8 cellular contexts compared by ENCODE assay signal in the genomic region with DNA sequence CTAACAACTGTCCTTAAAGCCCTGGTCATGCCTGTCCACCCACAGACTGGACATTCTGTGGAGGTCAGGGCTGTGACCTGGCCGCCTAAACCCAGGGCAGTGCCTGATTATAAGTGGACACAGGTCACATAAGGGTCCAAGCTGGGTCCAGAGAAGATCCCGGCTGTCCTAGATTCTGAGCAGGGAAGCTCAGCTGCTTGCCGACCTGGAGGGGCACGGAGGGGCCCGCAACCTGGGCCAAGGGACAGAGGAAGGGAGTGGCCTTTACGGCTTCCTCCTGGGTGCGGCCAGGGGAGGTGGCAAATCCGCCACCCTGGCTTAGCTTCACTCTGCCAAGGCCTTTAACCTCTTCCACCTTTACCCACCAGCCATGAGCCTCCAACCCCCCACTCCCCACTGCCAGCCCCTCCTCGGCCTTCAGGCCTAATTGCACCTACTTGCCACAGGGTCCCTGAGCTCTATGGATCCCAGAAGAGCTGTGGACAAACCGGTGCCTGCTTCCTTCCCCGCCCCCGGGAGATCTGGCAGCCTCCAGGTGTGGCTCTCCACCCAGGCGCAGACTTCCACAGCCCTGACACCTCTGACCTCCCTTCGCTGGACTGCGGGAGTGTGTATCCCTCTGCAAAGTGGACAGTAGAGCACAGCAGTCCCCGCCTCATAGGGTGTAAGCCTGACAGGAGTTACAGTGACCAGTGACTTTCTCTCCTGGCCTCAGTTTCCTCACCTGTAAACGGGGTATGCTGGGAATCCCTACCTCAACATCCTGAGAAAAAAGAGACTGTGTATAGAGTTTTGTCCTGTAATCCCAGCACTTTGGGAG. TPM values are rescaled to one million over a fixed set of nuclear protein-coding genes. Genes with fewer than 3 reads are reported as not detected.
A peak's percentile ranks its signal among the peaks of the same experiment; 100 is the strongest.
DNase-seq lines count a peak whose midpoint lies in the region; ATAC-seq and TF ChIP-seq lines count a peak whose summit lies in the region.

No MANE protein-coding gene starts in this region.

- H3K9me3 ChIP-seq in heart left ventricle, result no peaks in the 10 kb centered on the region

- POLR2A ChIA-PET in T-cell (lab: Charles Lee), result no interaction called here

- 61 to 71% (median 64%) methylated on average over 12 to 17 of the region's 17 CpGs for WGBS in heart left ventricle, 4 donors

- no peaks in the 10 kb centered on the region for H3K27me3 ChIP-seq in H7 (ENCODE audit: control insufficient read depth, insufficient read depth, low read length)
- no peaks in the 10 kb centered on the region for H3K27me3 ChIP-seq in heart left ventricle

- no peaks in the 10 kb centered on the region for H3K27me3 Mint-ChIP-seq in T-cell

- CTCF ChIA-PET in T-cell (lab: Charles Lee), result interaction anchor here in 1 of 2 donors (0.7 kb wide), 1 partner anchor 276 kb away, joined by 3 read pairs; no protein-coding TSS in a partner anchor

- no peak overlapping the region for H3K4me3 ChIP-seq in H7 (ENCODE audit: insufficient read depth, low read depth, low read length)
- H3K4me3 ChIP-seq in heart left ventricle, result peak overlapping the region in 9 of 12 donors; percentile 4 to 83 (median 56)

- intact Hi-C loops in heart left ventricle (cut with DNase I) (no loop called here), sciatic nerve (cut with DNase I) (no loop called here)

- no peak for TF ChIP-seq POLR2A in heart left ventricle (IDR thresholded peaks at IDR 0.05)

- peak; percentile 42 for DNase-seq in H7
- peak in 2 of 34 experiments; percentile 1 to 22 for DNase-seq in T-cell
- DNase-seq in heart left ventricle, result peak in 4 of 5 donors; percentile 5 to 37 (median 20)
- peak; percentile 52 for DNase-seq in sciatic nerve (ENCODE audit: low spot score)
- DNase-seq in NCI-H510A treated with DMSO at 0.1 percent for 48 hours (lab: John Stamatoyannopoulos, UW), result no peak
- DNase-seq in DMS 273 (lab: John Stamatoyannopoulos, UW; ENCODE audit: unreplicated experiment), result no peak
- DNase-seq in NCI-H1930 (lab: John Stamatoyannopoulos, UW), result no peak
- no peak for DNase-seq in COR-L47 (lab: John Stamatoyannopoulos, UW)

- peaks cover 11% of the 10 kb centered on the region for H3K36me3 ChIP-seq in H7 (replicated peaks; ENCODE audit: control insufficient read depth, insufficient read depth, low read length)
- H3K36me3 ChIP-seq in heart left ventricle, result peaks cover 0 to 25% (median 23%) of the 10 kb centered on the region in 9 donors

- no peak for ATAC-seq in T-cell (replicated peaks in 1 of 4)
- no peak for ATAC-seq in heart left ventricle
- no peak for ATAC-seq in sciatic nerve

- H3K4me1 Mint-ChIP-seq in T-cell, result peaks cover 26 to 37% (median 36%) of the 10 kb centered on the region in 3 donors

- H3K9me3 Mint-ChIP-seq in T-cell, result no peaks in the 10 kb centered on the region

- TF ChIP-seq CTCF in heart left ventricle (IDR thresholded peaks at IDR 0.05), result no peak

- peaks cover 6% of the 10 kb centered on the region for H3K36me3 Mint-ChIP-seq in T-cell

- peak overlapping the region; percentile 83 to 90 (median 87) for H3K4me3 Mint-ChIP-seq in T-cell

- peaks cover 2 to 52% (median 28%) of the 10 kb centered on the region in 12 donors for H3K4me1 ChIP-seq in heart left ventricle

- peak overlapping the region in 10 of 12 donors; percentile 14 to 79 (median 39) for H3K27ac ChIP-seq in heart left ventricle

- peak overlapping the region; percentile 88 for H3K27ac Mint-ChIP-seq in T-cell

RNA-seq across cellular contexts. Expression of gene CD320, which starts 1.7 kb away (rescaled TPM):
- total RNA-seq in H7 (2014; rRNA removed; shearing (Covaris generic)), result 127 and 159 TPM in 2 replicates
- total RNA-seq in T-cell (10 to 100 TPM; 26.1 to 41.5 (median 37.4) TPM), heart left ventricle (10 to 100 TPM; 17.7 to 74.8 (median 35.7) TPM), sciatic nerve (23.8 TPM)
- polyA plus RNA-seq in heart left ventricle, result 10 to 100 TPM; 37.8 to 70.5 TPM

RNA-seq across cellular contexts. Expression of gene NDUFA7, which starts 14.7 kb away (rescaled TPM):
- total RNA-seq in H7 (2014; rRNA removed; shearing (Covaris generic)), result 103 and 117 TPM in 2 replicates
- total RNA-seq in T-cell (10 to 100 TPM; 24.5 to 44.7 (median 32.8) TPM), heart left ventricle (100 to 1,000 TPM in 4 of 9 donors, 10 to 100 TPM in 5; 74.5 to 179 (median 93.6) TPM), sciatic nerve (24.7 TPM)
- polyA plus RNA-seq in heart left ventricle, result 100 to 1,000 TPM; 168 to 393 TPM

RNA-seq across cellular contexts. Expression of gene RPS28, which starts 14.9 kb away (rescaled TPM):
- total RNA-seq in H7 (2014; rRNA removed; shearing (Covaris generic)), result 512 and 545 TPM in 2 replicates
- 1,000 to 10,000 TPM; 2,995 to 3,551 (median 3,317) TPM for total RNA-seq in T-cell
- 1,000 to 10,000 TPM in 6 of 9 donors, 100 to 1,000 TPM in 3; 271 to 1,278 (median 1,186) TPM for total RNA-seq in heart left ventricle
- 100 to 1,000 TPM; 410 to 899 TPM for polyA plus RNA-seq in heart left ventricle
- total RNA-seq in sciatic nerve, result 893 TPM

RNA-seq across cellular contexts. Expression of gene KANK3, which starts 36.6 kb away (rescaled TPM):
- total RNA-seq in H7 (2014; rRNA removed; shearing (Covaris generic)), result 1.2 and 7.3 TPM in 2 replicates
- total RNA-seq in T-cell, result 1 to 10 TPM in 4 of 5 donors, under 1 TPM in 1; 0.88 to 5.5 (median 4.4) TPM
- 10 to 100 TPM; 12.3 to 33.6 (median 15.9) TPM for total RNA-seq in heart left ventricle
- polyA plus RNA-seq in heart left ventricle, result 10 to 100 TPM; 16.9 to 19.4 TPM
- 28.2 TPM for total RNA-seq in sciatic nerve

RNA-seq across cellular contexts. Expression of gene ANGPTL4, which starts 57.5 kb away (rescaled TPM):
- total RNA-seq in H7 (2014; rRNA removed; shearing (Covaris generic)), result 13.2 and 17.1 TPM in 2 replicates
- total RNA-seq in T-cell (under 1 TPM in 2 of 5 donors, not detected in 3; 0.18 to 0.19 TPM), heart left ventricle (100 to 1,000 TPM in 1 of 9 donors, 10 to 100 TPM in 4, 1 to 10 TPM in 4; 2.4 to 117 (median 10.8) TPM), sciatic nerve (9.2 TPM)
- 10 to 100 TPM in 1 of 2 donors, 1 to 10 TPM in 1; 9.4 to 13.6 TPM for polyA plus RNA-seq in heart left ventricle

Comparison
In these comparisons a context has a peak if more than half of its experiments do, and no peak if none do; other contexts are left out.
1. DNase-seq: peak in H7 (single experiment), heart left ventricle (4 of 5) and sciatic nerve (single experiment); none in NCI-H510A treated with DMSO at 0.1 percent for 48 hours (single experiment), DMS 273 (single experiment), NCI-H1930 (0 of 2) and COR-L47 (single experiment).